Comparison of ENCODE assay signal across 8 cellular contexts in genomic region chr19:7871530-7872305, GRCh38. TPM values are rescaled to one million over a fixed set of nuclear protein-coding genes. Genes with fewer than 3 reads are reported as not detected.
DNase-seq lines count a peak whose midpoint lies in the region; ATAC-seq and TF ChIP-seq lines count a peak whose summit lies in the region.

No MANE protein-coding gene starts in this region.

- H3K4me3 ChIP-seq in MG63 (peak overlapping the region; percentile 13), cardiac muscle cell (peak overlapping the region; percentile 20)

- H3K4me3 Mint-ChIP-seq in activated naive CD8-positive, alpha-beta T cell treated with anti-CD3 and anti-CD28 coated beads, Interleukin-2, amount 50 U/mL, for 24 hours, result peak overlapping the region; percentile 27
- peak overlapping the region; percentile 84 for H3K4me3 Mint-ChIP-seq in type B pancreatic cell

- H3K9me3 Mint-ChIP-seq in activated naive CD8-positive, alpha-beta T cell treated with anti-CD3 and anti-CD28 coated beads, Interleukin-2, amount 50 U/mL, for 24 hours, result no peaks in the 10 kb centered on the region
- H3K9me3 Mint-ChIP-seq in type B pancreatic cell, result no peaks in the 10 kb centered on the region

- H3K27me3 Mint-ChIP-seq in activated naive CD8-positive, alpha-beta T cell treated with anti-CD3 and anti-CD28 coated beads, Interleukin-2, amount 50 U/mL, for 24 hours, result peaks cover 44% of the 10 kb centered on the region
- H3K27me3 Mint-ChIP-seq in type B pancreatic cell, result peaks cover 31% of the 10 kb centered on the region

- H3K4me1 Mint-ChIP-seq in activated naive CD8-positive, alpha-beta T cell treated with anti-CD3 and anti-CD28 coated beads, Interleukin-2, amount 50 U/mL, for 24 hours, result peaks cover 30% of the 10 kb centered on the region
- H3K4me1 Mint-ChIP-seq in type B pancreatic cell (ENCODE audit: unreplicated experiment), result peaks cover 13% of the 10 kb centered on the region

- peaks cover 6% of the 10 kb centered on the region for H3K4me1 ChIP-seq in cardiac muscle cell (ENCODE audit: low read depth)

- ATAC-seq in activated naive CD8-positive, alpha-beta T cell treated with anti-CD3 and anti-CD28 coated beads, Interleukin-2, amount 50 U/mL, for 24 hours, result peak; percentile 2
- no peak for ATAC-seq in GM18520 (IDR thresholded peaks at IDR 0.05; ENCODE audit: unreplicated experiment)

- DNase-seq in DMS114 treated with DMSO at 0.1 percent for 48 hours (lab: John Stamatoyannopoulos, UW; ENCODE audit: unreplicated experiment), result peak; percentile 79
- peak; percentile 97 for DNase-seq in MG63
- DNase-seq in T follicular helper cell (ENCODE audit: low read depth), result peak; percentile 90
- DNase-seq in activated naive CD8-positive, alpha-beta T cell treated with anti-CD3 and anti-CD28 coated beads, Interleukin-2, amount 50 U/mL, for 24 hours, result peak; percentile 89
- peak; percentile 96 to 98 for DNase-seq in cardiac muscle cell (ENCODE audit: low read depth in 1 of 2, low spot score in 1 of 2)
- peak; percentile 96 for DNase-seq in posterior vena cava (ENCODE audit: low spot score)
- DNase-seq in type B pancreatic cell (ENCODE audit: extremely low spot score, unreplicated experiment), result peak; percentile 94

- no peaks in the 10 kb centered on the region for H3K36me3 Mint-ChIP-seq in activated naive CD8-positive, alpha-beta T cell treated with anti-CD3 and anti-CD28 coated beads, Interleukin-2, amount 50 U/mL, for 24 hours (ENCODE audit: low read depth)
- peaks cover 4% of the 10 kb centered on the region for H3K36me3 Mint-ChIP-seq in type B pancreatic cell

- no peak for TF ChIP-seq CTCF in cardiac muscle cell (IDR thresholded peaks at IDR 0.05; ENCODE audit: low read depth, low read length)
- no peak for TF ChIP-seq CTCF in type B pancreatic cell (conservative IDR thresholded peaks at IDR 0.05)

- peak overlapping the region; percentile 85 for H3K27ac ChIP-seq in cardiac muscle cell

- H3K27me3 ChIP-seq in MG63 (peaks cover 24% of the 10 kb centered on the region), cardiac muscle cell (peaks cover 22% of the 10 kb centered on the region)

- intact Hi-C loops in posterior vena cava (cut with DNase I), result no loop called here

- H3K27ac Mint-ChIP-seq in activated naive CD8-positive, alpha-beta T cell treated with anti-CD3 and anti-CD28 coated beads, Interleukin-2, amount 50 U/mL, for 24 hours, result peak overlapping the region; percentile 16
- H3K27ac Mint-ChIP-seq in type B pancreatic cell, result peak overlapping the region; percentile 95

- no peaks in the 10 kb centered on the region for H3K36me3 ChIP-seq in MG63
- no peaks in the 10 kb centered on the region for H3K36me3 ChIP-seq in cardiac muscle cell

- no peaks in the 10 kb centered on the region for H3K9me3 ChIP-seq in MG63
- no peaks in the 10 kb centered on the region for H3K9me3 ChIP-seq in cardiac muscle cell (ENCODE audit: low read depth)

RNA-seq across cellular contexts. Expression of gene PRR36, which starts 2.5 kb away (rescaled TPM):
- total RNA-seq in MG63 (2014; rRNA removed; shearing (Covaris generic); ENCODE audit: low replicate concordance), result not detected in 2 replicates
- 2.0 and 6.1 TPM in 2 replicates for total RNA-seq in cardiac muscle cell
- 6.2 and 10.3 TPM in 2 replicates for polyA plus RNA-seq in cardiac muscle cell
- under 1 TPM; 0.09 to 0.14 TPM for total RNA-seq in posterior vena cava
- 8.5 and 10.9 TPM in 2 replicates for total RNA-seq in type B pancreatic cell (ENCODE audit: low replicate concordance)

RNA-seq across cellular contexts. Expression of gene LRRC8E, which starts 16.6 kb away (rescaled TPM):
- total RNA-seq in MG63 (2014; rRNA removed; shearing (Covaris generic); ENCODE audit: low replicate concordance), result 11.9 and 20.1 TPM in 2 replicates
- total RNA-seq in cardiac muscle cell (2.4 and 3.5 TPM in 2 replicates), posterior vena cava (not detected), type B pancreatic cell (ENCODE audit: low replicate concordance) (4.3 and 7.4 TPM in 2 replicates)
- polyA plus RNA-seq in cardiac muscle cell, result 1.3 TPM in 1 of 2 replicates, not detected in the other

RNA-seq across cellular contexts. Expression of gene MAP2K7, which starts 32.0 kb away (rescaled TPM):
- total RNA-seq in MG63 (2014; rRNA removed; shearing (Covaris generic); ENCODE audit: low replicate concordance), result 21.2 and 38.6 TPM in 2 replicates
- 23.5 and 24.1 TPM in 2 replicates for total RNA-seq in cardiac muscle cell
- 12.4 and 18.6 TPM in 2 replicates for polyA plus RNA-seq in cardiac muscle cell
- total RNA-seq in posterior vena cava, result 10 to 100 TPM; 22.2 to 26.6 TPM
- 38.2 and 42.2 TPM in 2 replicates for total RNA-seq in type B pancreatic cell (ENCODE audit: low replicate concordance)

RNA-seq across cellular contexts. Expression of gene EVI5L, which starts 41.7 kb away (rescaled TPM):
- 21.4 and 31.0 TPM in 2 replicates for total RNA-seq in MG63 (2014; rRNA removed; shearing (Covaris generic); ENCODE audit: low replicate concordance)
- total RNA-seq in cardiac muscle cell (41.9 and 48.6 TPM in 2 replicates), posterior vena cava (10 to 100 TPM; 14.9 to 16.0 TPM), type B pancreatic cell (ENCODE audit: low replicate concordance) (11.7 and 19.0 TPM in 2 replicates)
- polyA plus RNA-seq in cardiac muscle cell, result 28.7 and 29.1 TPM in 2 replicates

RNA-seq across cellular contexts. Expression of gene TGFBR3L, which starts 42.9 kb away (rescaled TPM):
- total RNA-seq in MG63 (2014; rRNA removed; shearing (Covaris generic); ENCODE audit: low replicate concordance), result 0.46 TPM in 1 of 2 replicates, not detected in the other
- total RNA-seq in cardiac muscle cell (0.46 and 3.2 TPM in 2 replicates), posterior vena cava (1 to 10 TPM; 1.5 to 4.4 TPM), type B pancreatic cell (ENCODE audit: low replicate concordance) (1.1 and 2.4 TPM in 2 replicates)
- 2.6 and 11.8 TPM in 2 replicates for polyA plus RNA-seq in cardiac muscle cell
